ENCODE assay signal across 8 cellular contexts in the genomic region with DNA sequence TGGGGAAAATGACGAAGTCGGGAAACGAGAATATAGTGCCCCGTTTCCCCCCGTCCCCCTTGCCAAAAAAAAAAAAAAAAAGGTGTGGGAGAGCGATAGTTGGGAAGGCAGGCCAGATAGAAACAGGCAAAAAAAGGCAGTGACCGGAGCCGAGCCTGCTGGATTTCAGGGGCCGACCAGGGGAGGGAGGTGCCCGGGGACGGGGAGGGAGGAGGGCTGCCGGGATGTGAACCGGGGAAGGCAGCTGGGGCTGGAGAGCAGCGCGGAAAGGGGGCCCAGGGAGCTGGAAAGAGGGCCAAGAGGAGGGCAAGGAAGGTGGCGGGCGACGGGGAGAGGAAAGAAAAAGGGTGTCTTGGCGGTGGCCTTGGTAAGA. TPM values are rescaled to one million over a fixed set of nuclear protein-coding genes. Genes with fewer than 3 reads are reported as not detected.
DNase-seq lines count a peak whose midpoint lies in the region; ATAC-seq lines count a peak whose summit lies in the region.
"Had no signal": no experiment of that assay in that cellular context is flagged by ENCODE, and none has a peak within 500 bp of the region (broad histone marks: within the 10 kb centered on the region; RNA-seq: fewer than 3 reads in every experiment).

No MANE protein-coding gene starts in this region.

- H3K4me1 ChIP-seq in iPS-18a (ENCODE audit: control insufficient read depth, low read depth, low read length), result peaks cover 38% of the 10 kb centered on the region

- H3K36me3 Mint-ChIP-seq in activated T-cell treated with anti-CD3 and anti-CD28 coated beads, Interleukin-2, amount 50 U/mL, for 72 hours (ENCODE audit: insufficient read depth in 2 of 2), result peaks cover 0 to 2% of the 10 kb centered on the region in 2 donors

- H3K27me3 Mint-ChIP-seq in activated T-cell treated with anti-CD3 and anti-CD28 coated beads, Interleukin-2, amount 50 U/mL, for 72 hours (ENCODE audit: low read depth), result peaks cover 46% of the 10 kb centered on the region

- no peaks in the 10 kb centered on the region for H3K9me3 Mint-ChIP-seq in activated T-cell treated with anti-CD3 and anti-CD28 coated beads, Interleukin-2, amount 50 U/mL, for 72 hours

- H3K4me3 Mint-ChIP-seq in activated T-cell treated with anti-CD3 and anti-CD28 coated beads, Interleukin-2, amount 50 U/mL, for 72 hours, result peak overlapping the region; percentile 84 to 90

- peaks cover 19% of the 10 kb centered on the region for H3K27me3 ChIP-seq in iPS-18a (ENCODE audit: control insufficient read depth, insufficient read depth, low read length)

- no peaks in the 10 kb centered on the region for H3K9me3 ChIP-seq in iPS-18a (ENCODE audit: control insufficient read depth, low read depth, low read length)

- peak overlapping the region; percentile 27 for H3K27ac ChIP-seq in iPS-18a (ENCODE audit: low read length)
- peak overlapping the region in 9 of 21 experiments; percentile 7 to 80 (median 42) for H3K27ac ChIP-seq in skin epidermis

- H3K4me1 Mint-ChIP-seq in activated T-cell treated with anti-CD3 and anti-CD28 coated beads, Interleukin-2, amount 50 U/mL, for 72 hours (ENCODE audit: low read depth), result peaks cover 23% of the 10 kb centered on the region

- H3K4me3 ChIP-seq in iPS-18a (ENCODE audit: low read length) (peak overlapping the region; percentile 78), skin epidermis (peak overlapping the region; percentile 31 to 59 (median 47))

- ATAC-seq in activated T-cell treated with anti-CD3 and anti-CD28 coated beads, Interleukin-2, amount 50 U/mL, for 72 hours (replicated peaks in 1 of 2), result no peak
- no peak for ATAC-seq in GM21360 (IDR thresholded peaks at IDR 0.05; ENCODE audit: unreplicated experiment)
- no peak for ATAC-seq in HG02884 (IDR thresholded peaks at IDR 0.05; ENCODE audit: unreplicated experiment)
- no peak for ATAC-seq in GM18511 (IDR thresholded peaks at IDR 0.05; ENCODE audit: unreplicated experiment)

- peak overlapping the region; percentile 84 for H3K9ac ChIP-seq in iPS-18a (ENCODE audit: low read length)

- peak; percentile 63 for DNase-seq in HuH-7 (ENCODE audit: low spot score)
- peak; percentile 13 to 14 for DNase-seq in activated T-cell treated with anti-CD3 and anti-CD28 coated beads, Interleukin-2, amount 50 U/mL, for 72 hours
- DNase-seq: IMR-90 had no signal

- peaks cover 34% of the 10 kb centered on the region for H3K36me3 ChIP-seq in iPS-18a (ENCODE audit: control insufficient read depth, low read depth, low read length)

- no peak overlapping the region for H3K27ac Mint-ChIP-seq in activated T-cell treated with anti-CD3 and anti-CD28 coated beads, Interleukin-2, amount 50 U/mL, for 72 hours

RNA-seq across cellular contexts. Expression of gene LRRN1, which starts 0.8 kb away (rescaled TPM):
- 1 to 10 TPM in 1 of 2 donors, under 1 TPM in 1; 0.58 to 2.6 TPM for total RNA-seq in activated T-cell treated with anti-CD3 and anti-CD28 coated beads, Interleukin-2, amount 50 U/mL, for 72 hours
